In the genomic region with DNA sequence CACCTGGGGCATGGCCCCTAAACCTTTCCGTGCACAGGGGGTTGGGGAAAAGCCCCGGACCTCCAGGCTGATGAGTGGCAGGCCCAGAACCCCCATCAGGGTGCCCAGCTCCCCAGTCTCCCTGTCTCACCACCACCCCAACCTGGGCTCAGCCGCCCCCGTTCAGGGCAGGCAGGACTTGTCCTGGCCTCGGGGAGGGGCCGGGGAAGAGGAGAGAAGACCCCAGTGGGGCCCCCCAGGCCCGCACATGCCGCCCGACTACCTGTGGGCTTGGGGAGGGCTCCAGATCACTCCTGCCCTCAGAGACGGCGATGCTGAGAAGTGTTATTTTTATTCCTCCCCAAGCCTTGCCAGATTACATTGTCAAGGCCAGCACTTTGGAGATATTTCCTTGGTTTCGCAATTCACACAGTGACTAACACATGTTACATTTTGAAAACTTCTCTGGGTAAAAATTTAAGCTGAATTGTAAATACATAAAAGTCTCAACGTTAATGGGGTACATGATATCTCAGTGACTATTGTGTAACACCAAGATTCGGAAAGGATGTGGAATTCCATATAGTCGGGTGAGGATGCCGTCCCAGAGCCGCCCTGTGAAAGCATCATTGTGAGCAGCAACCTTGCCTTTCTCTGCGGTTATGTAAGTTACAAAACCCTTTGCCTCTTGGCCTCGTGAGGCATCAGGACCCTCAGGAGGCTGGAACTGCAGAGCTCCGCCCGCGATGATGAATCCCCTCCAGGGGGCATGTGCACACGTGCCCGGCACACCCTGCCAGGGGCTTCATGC, we compare ENCODE assay signal across 1 cellular context.
A peak's percentile ranks its signal among the peaks of the same experiment; 100 is the strongest.
TF ChIP-seq lines count a peak whose summit lies in the region.

No MANE protein-coding gene starts in this region.

TF ChIP-seq in HepG2, 621 proteins besides CTCF, POLR2A, EP300 and RAD21 (continued from another document):
- TF ChIP-seq, protein P1, sequence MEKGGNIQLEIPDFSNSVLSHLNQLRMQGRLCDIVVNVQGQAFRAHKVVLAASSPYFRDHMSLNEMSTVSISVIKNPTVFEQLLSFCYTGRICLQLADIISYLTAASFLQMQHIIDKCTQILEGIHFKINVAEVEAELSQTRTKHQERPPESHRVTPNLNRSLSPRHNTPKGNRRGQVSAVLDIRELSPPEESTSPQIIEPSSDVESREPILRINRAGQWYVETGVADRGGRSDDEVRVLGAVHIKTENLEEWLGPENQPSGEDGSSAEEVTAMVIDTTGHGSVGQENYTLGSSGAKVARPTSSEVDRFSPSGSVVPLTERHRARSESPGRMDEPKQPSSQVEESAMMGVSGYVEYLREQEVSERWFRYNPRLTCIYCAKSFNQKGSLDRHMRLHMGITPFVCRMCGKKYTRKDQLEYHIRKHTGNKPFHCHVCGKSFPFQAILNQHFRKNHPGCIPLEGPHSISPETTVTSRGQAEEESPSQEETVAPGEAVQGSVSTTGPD (CRISPR knock-in tag; IDR thresholded peaks at IDR 0.05): no peak
- TF ChIP-seq, protein P2, sequence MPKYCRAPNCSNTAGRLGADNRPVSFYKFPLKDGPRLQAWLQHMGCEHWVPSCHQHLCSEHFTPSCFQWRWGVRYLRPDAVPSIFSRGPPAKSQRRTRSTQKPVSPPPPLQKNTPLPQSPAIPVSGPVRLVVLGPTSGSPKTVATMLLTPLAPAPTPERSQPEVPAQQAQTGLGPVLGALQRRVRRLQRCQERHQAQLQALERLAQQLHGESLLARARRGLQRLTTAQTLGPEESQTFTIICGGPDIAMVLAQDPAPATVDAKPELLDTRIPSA (CRISPR knock-in tag; IDR thresholded peaks at IDR 0.05; ENCODE audit: borderline replicate concordance): no peak
- TF ChIP-seq ZNF317 (CRISPR knock-in tag; IDR thresholded peaks at IDR 0.05) (no peak), ZNF724P (CRISPR knock-in tag; IDR thresholded peaks at IDR 0.05; ENCODE audit: borderline replicate concordance) (no peak), RNF2 (conservative IDR thresholded peaks at IDR 0.05; ENCODE audit: low read depth) (no peak), ZBTB1 (CRISPR knock-in tag; IDR thresholded peaks at IDR 0.05; ENCODE audit: borderline replicate concordance) (no peak), SAP130 (CRISPR knock-in tag; IDR thresholded peaks at IDR 0.05; ENCODE audit: low read depth) (no peak), ARID2 (CRISPR knock-in tag; IDR thresholded peaks at IDR 0.05; ENCODE audit: borderline replicate concordance) (no peak), ZNF101 (CRISPR knock-in tag; IDR thresholded peaks at IDR 0.05; ENCODE audit: borderline replicate concordance, low read depth) (no peak), ZNF768 (CRISPR knock-in tag; IDR thresholded peaks at IDR 0.05) (no peak), SOX5 (CRISPR knock-in tag; IDR thresholded peaks at IDR 0.05; ENCODE audit: borderline replicate concordance) (peak; percentile 21; the same call in 1 of the 2 replicates), ZNF614 (CRISPR knock-in tag; IDR thresholded peaks at IDR 0.05; ENCODE audit: borderline replicate concordance) (no peak), FOSL2 (CRISPR knock-in tag; IDR thresholded peaks at IDR 0.05) (peak; percentile 78), BCL6 (CRISPR knock-in tag; IDR thresholded peaks at IDR 0.05) (peak; percentile 69), TSC22D2 (CRISPR knock-in tag; IDR thresholded peaks at IDR 0.05; ENCODE audit: borderline replicate concordance) (no peak), ZEB1 (IDR thresholded peaks at IDR 0.05; ENCODE audit: insufficient replicate concordance, low read depth) (no peak), KLF13 (CRISPR knock-in tag; IDR thresholded peaks at IDR 0.05) (no peak), ZNF460 (CRISPR knock-in tag; IDR thresholded peaks at IDR 0.05; ENCODE audit: borderline replicate concordance) (no peak), RARA (CRISPR knock-in tag; IDR thresholded peaks at IDR 0.05) (peak; percentile 30; the same call in 1 of the 2 replicates), HNF4G (IDR thresholded peaks at IDR 0.05; ENCODE audit: borderline replicate concordance, low read depth, low read length) (no peak), HNF4G (CRISPR knock-in tag; IDR thresholded peaks at IDR 0.05; ENCODE audit: borderline replicate concordance, low read depth) (no peak), CENPT (CRISPR knock-in tag; IDR thresholded peaks at IDR 0.05; ENCODE audit: low read depth) (no peak), SNAI1 (CRISPR knock-in tag; IDR thresholded peaks at IDR 0.05; ENCODE audit: borderline replicate concordance) (no peak), DPF2 (CRISPR knock-in tag; IDR thresholded peaks at IDR 0.05; ENCODE audit: borderline replicate concordance, low read depth) (no peak), ZNF607 (CRISPR knock-in tag; IDR thresholded peaks at IDR 0.05; ENCODE audit: borderline replicate concordance) (no peak), ATF7 (IDR thresholded peaks at IDR 0.05) (no peak), ATF7 (CRISPR knock-in tag; IDR thresholded peaks at IDR 0.05) (no peak), FOXA1 (IDR thresholded peaks at IDR 0.05) (no peak), FOXA1 (CRISPR knock-in tag; IDR thresholded peaks at IDR 0.05) (no peak), ZNF12 (CRISPR knock-in tag; IDR thresholded peaks at IDR 0.05) (no peak), SYNCRIP (IDR thresholded peaks at IDR 0.05; ENCODE audit: insufficient read depth, low read depth, low read length) (no peak), ZNF546 (CRISPR knock-in tag; conservative IDR thresholded peaks at IDR 0.05) (no peak), GATAD2A (CRISPR knock-in tag; IDR thresholded peaks at IDR 0.05) (peak; percentile 65), ZNF205 (CRISPR knock-in tag; IDR thresholded peaks at IDR 0.05) (no peak), SMAD9 (CRISPR knock-in tag; IDR thresholded peaks at IDR 0.05) (no peak), HCFC1 (IDR thresholded peaks at IDR 0.05; ENCODE audit: low read depth, low read length) (no peak), ERF (CRISPR knock-in tag; IDR thresholded peaks at IDR 0.05) (no peak), HDAC2 (CRISPR knock-in tag; IDR thresholded peaks at IDR 0.05) (no peak), ZNF781 (CRISPR knock-in tag; IDR thresholded peaks at IDR 0.05; ENCODE audit: borderline replicate concordance, not compliant biosample characterization) (no peak), ZSCAN22 (CRISPR knock-in tag; IDR thresholded peaks at IDR 0.05) (no peak), TEAD2 (CRISPR knock-in tag; IDR thresholded peaks at IDR 0.05) (no peak), NR2F1 (CRISPR knock-in tag; IDR thresholded peaks at IDR 0.05) (no peak)
- TF ChIP-seq, protein P3, sequence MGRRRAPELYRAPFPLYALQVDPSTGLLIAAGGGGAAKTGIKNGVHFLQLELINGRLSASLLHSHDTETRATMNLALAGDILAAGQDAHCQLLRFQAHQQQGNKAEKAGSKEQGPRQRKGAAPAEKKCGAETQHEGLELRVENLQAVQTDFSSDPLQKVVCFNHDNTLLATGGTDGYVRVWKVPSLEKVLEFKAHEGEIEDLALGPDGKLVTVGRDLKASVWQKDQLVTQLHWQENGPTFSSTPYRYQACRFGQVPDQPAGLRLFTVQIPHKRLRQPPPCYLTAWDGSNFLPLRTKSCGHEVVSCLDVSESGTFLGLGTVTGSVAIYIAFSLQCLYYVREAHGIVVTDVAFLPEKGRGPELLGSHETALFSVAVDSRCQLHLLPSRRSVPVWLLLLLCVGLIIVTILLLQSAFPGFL (CRISPR knock-in tag; IDR thresholded peaks at IDR 0.05): no peak
- TF ChIP-seq, protein P4, sequence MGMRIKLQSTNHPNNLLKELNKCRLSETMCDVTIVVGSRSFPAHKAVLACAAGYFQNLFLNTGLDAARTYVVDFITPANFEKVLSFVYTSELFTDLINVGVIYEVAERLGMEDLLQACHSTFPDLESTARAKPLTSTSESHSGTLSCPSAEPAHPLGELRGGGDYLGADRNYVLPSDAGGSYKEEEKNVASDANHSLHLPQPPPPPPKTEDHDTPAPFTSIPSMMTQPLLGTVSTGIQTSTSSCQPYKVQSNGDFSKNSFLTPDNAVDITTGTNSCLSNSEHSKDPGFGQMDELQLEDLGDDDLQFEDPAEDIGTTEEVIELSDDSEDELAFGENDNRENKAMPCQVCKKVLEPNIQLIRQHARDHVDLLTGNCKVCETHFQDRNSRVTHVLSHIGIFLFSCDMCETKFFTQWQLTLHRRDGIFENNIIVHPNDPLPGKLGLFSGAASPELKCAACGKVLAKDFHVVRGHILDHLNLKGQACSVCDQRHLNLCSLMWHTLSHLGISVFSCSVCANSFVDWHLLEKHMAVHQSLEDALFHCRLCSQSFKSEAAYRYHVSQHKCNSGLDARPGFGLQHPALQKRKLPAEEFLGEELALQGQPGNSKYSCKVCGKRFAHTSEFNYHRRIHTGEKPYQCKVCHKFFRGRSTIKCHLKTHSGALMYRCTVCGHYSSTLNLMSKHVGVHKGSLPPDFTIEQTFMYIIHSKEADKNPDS (CRISPR knock-in tag; IDR thresholded peaks at IDR 0.05): no peak
- TF ChIP-seq, protein P5, sequence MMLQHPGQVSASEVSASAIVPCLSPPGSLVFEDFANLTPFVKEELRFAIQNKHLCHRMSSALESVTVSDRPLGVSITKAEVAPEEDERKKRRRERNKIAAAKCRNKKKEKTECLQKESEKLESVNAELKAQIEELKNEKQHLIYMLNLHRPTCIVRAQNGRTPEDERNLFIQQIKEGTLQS (CRISPR knock-in tag; IDR thresholded peaks at IDR 0.05): no peak
- TF ChIP-seq, protein P6, sequence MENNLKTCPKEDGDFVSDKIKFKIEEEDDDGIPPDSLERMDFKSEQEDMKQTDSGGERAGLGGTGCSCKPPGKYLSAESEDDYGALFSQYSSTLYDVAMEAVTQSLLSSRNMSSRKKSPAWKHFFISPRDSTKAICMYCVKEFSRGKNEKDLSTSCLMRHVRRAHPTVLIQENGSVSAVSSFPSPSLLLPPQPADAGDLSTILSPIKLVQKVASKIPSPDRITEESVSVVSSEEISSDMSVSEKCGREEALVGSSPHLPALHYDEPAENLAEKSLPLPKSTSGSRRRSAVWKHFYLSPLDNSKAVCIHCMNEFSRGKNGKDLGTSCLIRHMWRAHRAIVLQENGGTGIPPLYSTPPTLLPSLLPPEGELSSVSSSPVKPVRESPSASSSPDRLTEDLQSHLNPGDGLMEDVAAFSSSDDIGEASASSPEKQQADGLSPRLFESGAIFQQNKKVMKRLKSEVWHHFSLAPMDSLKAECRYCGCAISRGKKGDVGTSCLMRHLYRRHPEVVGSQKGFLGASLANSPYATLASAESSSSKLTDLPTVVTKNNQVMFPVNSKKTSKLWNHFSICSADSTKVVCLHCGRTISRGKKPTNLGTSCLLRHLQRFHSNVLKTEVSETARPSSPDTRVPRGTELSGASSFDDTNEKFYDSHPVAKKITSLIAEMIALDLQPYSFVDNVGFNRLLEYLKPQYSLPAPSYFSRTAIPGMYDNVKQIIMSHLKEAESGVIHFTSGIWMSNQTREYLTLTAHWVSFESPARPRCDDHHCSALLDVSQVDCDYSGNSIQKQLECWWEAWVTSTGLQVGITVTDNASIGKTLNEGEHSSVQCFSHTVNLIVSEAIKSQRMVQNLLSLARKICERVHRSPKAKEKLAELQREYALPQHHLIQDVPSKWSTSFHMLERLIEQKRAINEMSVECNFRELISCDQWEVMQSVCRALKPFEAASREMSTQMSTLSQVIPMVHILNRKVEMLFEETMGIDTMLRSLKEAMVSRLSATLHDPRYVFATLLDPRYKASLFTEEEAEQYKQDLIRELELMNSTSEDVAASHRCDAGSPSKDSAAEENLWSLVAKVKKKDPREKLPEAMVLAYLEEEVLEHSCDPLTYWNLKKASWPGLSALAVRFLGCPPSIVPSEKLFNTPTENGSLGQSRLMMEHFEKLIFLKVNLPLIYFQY (CRISPR knock-in tag; IDR thresholded peaks at IDR 0.05; ENCODE audit: borderline replicate concordance): no peak
- TF ChIP-seq, protein P7, sequence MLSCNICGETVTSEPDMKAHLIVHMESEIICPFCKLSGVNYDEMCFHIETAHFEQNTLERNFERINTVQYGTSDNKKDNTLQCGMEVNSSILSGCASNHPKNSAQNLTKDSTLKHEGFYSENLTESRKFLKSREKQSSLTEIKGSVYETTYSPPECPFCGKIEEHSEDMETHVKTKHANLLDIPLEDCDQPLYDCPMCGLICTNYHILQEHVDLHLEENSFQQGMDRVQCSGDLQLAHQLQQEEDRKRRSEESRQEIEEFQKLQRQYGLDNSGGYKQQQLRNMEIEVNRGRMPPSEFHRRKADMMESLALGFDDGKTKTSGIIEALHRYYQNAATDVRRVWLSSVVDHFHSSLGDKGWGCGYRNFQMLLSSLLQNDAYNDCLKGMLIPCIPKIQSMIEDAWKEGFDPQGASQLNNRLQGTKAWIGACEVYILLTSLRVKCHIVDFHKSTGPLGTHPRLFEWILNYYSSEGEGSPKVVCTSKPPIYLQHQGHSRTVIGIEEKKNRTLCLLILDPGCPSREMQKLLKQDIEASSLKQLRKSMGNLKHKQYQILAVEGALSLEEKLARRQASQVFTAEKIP (CRISPR knock-in tag; IDR thresholded peaks at IDR 0.05; ENCODE audit: borderline replicate concordance): no peak
- TF ChIP-seq, protein P8, sequence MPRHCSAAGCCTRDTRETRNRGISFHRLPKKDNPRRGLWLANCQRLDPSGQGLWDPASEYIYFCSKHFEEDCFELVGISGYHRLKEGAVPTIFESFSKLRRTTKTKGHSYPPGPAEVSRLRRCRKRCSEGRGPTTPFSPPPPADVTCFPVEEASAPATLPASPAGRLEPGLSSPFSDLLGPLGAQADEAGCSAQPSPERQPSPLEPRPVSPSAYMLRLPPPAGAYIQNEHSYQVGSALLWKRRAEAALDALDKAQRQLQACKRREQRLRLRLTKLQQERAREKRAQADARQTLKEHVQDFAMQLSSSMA (CRISPR knock-in tag; IDR thresholded peaks at IDR 0.05): no peak
- TF ChIP-seq, protein P9, sequence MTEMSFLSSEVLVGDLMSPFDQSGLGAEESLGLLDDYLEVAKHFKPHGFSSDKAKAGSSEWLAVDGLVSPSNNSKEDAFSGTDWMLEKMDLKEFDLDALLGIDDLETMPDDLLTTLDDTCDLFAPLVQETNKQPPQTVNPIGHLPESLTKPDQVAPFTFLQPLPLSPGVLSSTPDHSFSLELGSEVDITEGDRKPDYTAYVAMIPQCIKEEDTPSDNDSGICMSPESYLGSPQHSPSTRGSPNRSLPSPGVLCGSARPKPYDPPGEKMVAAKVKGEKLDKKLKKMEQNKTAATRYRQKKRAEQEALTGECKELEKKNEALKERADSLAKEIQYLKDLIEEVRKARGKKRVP (CRISPR knock-in tag; IDR thresholded peaks at IDR 0.05): 0 out of 4 replicates have a peak, but pooled peaks of 1 of the 2 experiments have one; percentile 25
- TF ChIP-seq, protein P10, sequence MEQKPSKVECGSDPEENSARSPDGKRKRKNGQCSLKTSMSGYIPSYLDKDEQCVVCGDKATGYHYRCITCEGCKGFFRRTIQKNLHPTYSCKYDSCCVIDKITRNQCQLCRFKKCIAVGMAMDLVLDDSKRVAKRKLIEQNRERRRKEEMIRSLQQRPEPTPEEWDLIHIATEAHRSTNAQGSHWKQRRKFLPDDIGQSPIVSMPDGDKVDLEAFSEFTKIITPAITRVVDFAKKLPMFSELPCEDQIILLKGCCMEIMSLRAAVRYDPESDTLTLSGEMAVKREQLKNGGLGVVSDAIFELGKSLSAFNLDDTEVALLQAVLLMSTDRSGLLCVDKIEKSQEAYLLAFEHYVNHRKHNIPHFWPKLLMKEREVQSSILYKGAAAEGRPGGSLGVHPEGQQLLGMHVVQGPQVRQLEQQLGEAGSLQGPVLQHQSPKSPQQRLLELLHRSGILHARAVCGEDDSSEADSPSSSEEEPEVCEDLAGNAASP (CRISPR knock-in tag; IDR thresholded peaks at IDR 0.05; ENCODE audit: borderline replicate concordance): no peak
- TF ChIP-seq, protein P11, sequence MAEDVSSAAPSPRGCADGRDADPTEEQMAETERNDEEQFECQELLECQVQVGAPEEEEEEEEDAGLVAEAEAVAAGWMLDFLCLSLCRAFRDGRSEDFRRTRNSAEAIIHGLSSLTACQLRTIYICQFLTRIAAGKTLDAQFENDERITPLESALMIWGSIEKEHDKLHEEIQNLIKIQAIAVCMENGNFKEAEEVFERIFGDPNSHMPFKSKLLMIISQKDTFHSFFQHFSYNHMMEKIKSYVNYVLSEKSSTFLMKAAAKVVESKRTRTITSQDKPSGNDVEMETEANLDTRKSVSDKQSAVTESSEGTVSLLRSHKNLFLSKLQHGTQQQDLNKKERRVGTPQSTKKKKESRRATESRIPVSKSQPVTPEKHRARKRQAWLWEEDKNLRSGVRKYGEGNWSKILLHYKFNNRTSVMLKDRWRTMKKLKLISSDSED (CRISPR knock-in tag; IDR thresholded peaks at IDR 0.05): no peak
